In genomic region chr6:150417899-150418824, GRCh38 we compare ENCODE assay signal across 8 cellular contexts. TPM values are rescaled to one million over a fixed set of nuclear protein-coding genes. Genes with fewer than 3 reads are reported as not detected.
A peak's percentile ranks its signal among the peaks of the same experiment; 100 is the strongest.
DNase-seq lines count a peak whose midpoint lies in the region; ATAC-seq lines count a peak whose summit lies in the region.

No MANE protein-coding gene starts in this region.

- H3K18ac ChIP-seq in trophoblast cell (ENCODE audit: low read length): no peak overlapping the region

- H3K9me3 ChIP-seq in trophoblast cell (ENCODE audit: insufficient read depth, low read depth, low read length): no peaks in the 10 kb centered on the region

- no peak overlapping the region for H3K23ac ChIP-seq in trophoblast cell (ENCODE audit: low read length)

- no peak overlapping the region for H2AK5ac ChIP-seq in trophoblast cell (ENCODE audit: low read length)

- no peak overlapping the region for H3K9ac ChIP-seq in trophoblast cell (ENCODE audit: low read length)

- WGBS in trophoblast cell (ENCODE audit: extremely low coverage, insufficient coverage, insufficient read length): no CpG with 5 or more reads among the region's 12 CpGs

- peaks cover 3% of the 10 kb centered on the region for H3K36me3 Mint-ChIP-seq in activated T-helper 2 cell treated with anti-CD3 and anti-CD28 coated beads, Interferon-gamma antibody, Interleukin-2, Interleukin-4, amounts not matched to agents 10 μg/mL and 5 μg/mL and 100 μg/mL, durations not matched to agents 14 hours and 24 hours and 36 hours (ENCODE audit: low read depth)

- peaks cover 33% of the 10 kb centered on the region for H3K27me3 Mint-ChIP-seq in activated T-helper 2 cell treated with anti-CD3 and anti-CD28 coated beads, Interferon-gamma antibody, Interleukin-2, Interleukin-4, amounts not matched to agents 10 μg/mL and 5 μg/mL and 100 μg/mL, durations not matched to agents 14 hours and 24 hours and 36 hours (ENCODE audit: low read depth)

- H2BK5ac ChIP-seq in trophoblast cell (ENCODE audit: low read depth, low read length, poor library complexity): no peak overlapping the region

- peaks cover 0 to 2% of the 10 kb centered on the region in 2 experiments for H3K4me1 ChIP-seq in trophoblast cell (ENCODE audit: control insufficient read depth in 1 of 2, insufficient read depth in 2 of 2, low read length in 2 of 2)

- no peaks in the 10 kb centered on the region for H3K36me3 ChIP-seq in trophoblast cell (ENCODE audit: control insufficient read depth in 1 of 2, insufficient read depth in 2 of 2, low read length in 2 of 2)

- H3K27ac ChIP-seq in trophoblast cell (ENCODE audit: low read depth, low read length): no peak overlapping the region

- ATAC-seq in GM18511 (IDR thresholded peaks at IDR 0.05; ENCODE audit: unreplicated experiment): peak; percentile 89
- peak; percentile 78 for ATAC-seq in HG03175 (IDR thresholded peaks at IDR 0.05; ENCODE audit: unreplicated experiment)

- intact Hi-C loops in activated T-helper 2 cell treated with anti-CD3 and anti-CD28 coated beads, Interferon-gamma antibody, Interleukin-2, Interleukin-4, amounts not matched to agents 10 μg/mL and 5 μg/mL and 100 μg/mL, durations not matched to agents 14 hours and 24 hours and 36 hours (cut with micrococcal nuclease): loop anchor here (1.0 to 10.0 kb wide), 9 partner anchors 73 to 1754 kb away; no protein-coding TSS in a partner anchor
- intact Hi-C loops in posterior vena cava (cut with DNase I): loop anchor here in 1 of 2 donors (5.0 kb wide), 1 partner anchor 399 kb away; no protein-coding TSS in a partner anchor

- no peak overlapping the region for H4K12ac ChIP-seq in trophoblast cell (ENCODE audit: low read depth, low read length)

- no peak overlapping the region for H3K4me2 ChIP-seq in trophoblast cell (ENCODE audit: low read length)

- no peak overlapping the region for H3K14ac ChIP-seq in trophoblast cell (ENCODE audit: low read length)

- H4K91ac ChIP-seq in trophoblast cell (ENCODE audit: low read depth, low read length): no peak overlapping the region

- H3K4ac ChIP-seq in trophoblast cell (ENCODE audit: low read depth, low read length): no peak overlapping the region

- no peak overlapping the region for H2BK120ac ChIP-seq in trophoblast cell (ENCODE audit: insufficient read depth, low read length, poor library complexity)

- H3K79me1 ChIP-seq in trophoblast cell (ENCODE audit: low read length): no peaks in the 10 kb centered on the region

- H3K27me3 ChIP-seq in trophoblast cell (ENCODE audit: insufficient read depth, low read length): no peaks in the 10 kb centered on the region

- H3K4me3 Mint-ChIP-seq in activated T-helper 2 cell treated with anti-CD3 and anti-CD28 coated beads, Interferon-gamma antibody, Interleukin-2, Interleukin-4, amounts not matched to agents 10 μg/mL and 5 μg/mL and 100 μg/mL, durations not matched to agents 14 hours and 24 hours and 36 hours (ENCODE audit: low read depth): peak overlapping the region; percentile 72

- H3K27ac Mint-ChIP-seq in activated T-helper 2 cell treated with anti-CD3 and anti-CD28 coated beads, Interferon-gamma antibody, Interleukin-2, Interleukin-4, amounts not matched to agents 10 μg/mL and 5 μg/mL and 100 μg/mL, durations not matched to agents 14 hours and 24 hours and 36 hours: peak overlapping the region; percentile 80

- peak; percentile 63 for DNase-seq in CD1c-positive myeloid dendritic cell (ENCODE audit: extremely low spot score)
- peak; percentile 84 for DNase-seq in NCI-H460 (ENCODE audit: extremely low read depth, low read depth)
- peak; percentile 26 for DNase-seq in activated T-helper 2 cell treated with anti-CD3 and anti-CD28 coated beads, Interferon-gamma antibody, Interleukin-2, Interleukin-4, amounts not matched to agents 10 μg/mL and 5 μg/mL and 100 μg/mL, durations not matched to agents 14 hours and 24 hours and 36 hours (ENCODE audit: low spot score)
- DNase-seq in glomerular endothelial cell (ENCODE audit: extremely low read depth, low read depth, low spot score): peak; percentile 81
- DNase-seq in trophoblast cell: peak; percentile 28 to 85
- no peak for DNase-seq in posterior vena cava (ENCODE audit: low spot score)

- H3K4me3 ChIP-seq in trophoblast cell (ENCODE audit: low read depth, low read length): no peak overlapping the region

- H4K8ac ChIP-seq in trophoblast cell (ENCODE audit: low read depth, low read length): no peak overlapping the region

- H3K79me2 ChIP-seq in trophoblast cell (ENCODE audit: control insufficient read depth, insufficient read depth, low read length, poor library complexity): no peaks in the 10 kb centered on the region

- H3K9me3 Mint-ChIP-seq in activated T-helper 2 cell treated with anti-CD3 and anti-CD28 coated beads, Interferon-gamma antibody, Interleukin-2, Interleukin-4, amounts not matched to agents 10 μg/mL and 5 μg/mL and 100 μg/mL, durations not matched to agents 14 hours and 24 hours and 36 hours: peaks cover 15% of the 10 kb centered on the region

- no peak overlapping the region for H2AFZ ChIP-seq in trophoblast cell (ENCODE audit: insufficient read depth, low read length, poor library complexity)

- no peak overlapping the region for H2BK12ac ChIP-seq in trophoblast cell (ENCODE audit: low read length)

- H3K4me1 Mint-ChIP-seq in activated T-helper 2 cell treated with anti-CD3 and anti-CD28 coated beads, Interferon-gamma antibody, Interleukin-2, Interleukin-4, amounts not matched to agents 10 μg/mL and 5 μg/mL and 100 μg/mL, durations not matched to agents 14 hours and 24 hours and 36 hours (ENCODE audit: low read depth): peaks cover 47% of the 10 kb centered on the region

RNA-seq across cellular contexts. Expression of gene IYD, which starts 49.4 kb away (rescaled TPM):
- not detected in 2 replicates for total RNA-seq in NCI-H460 (2014; rRNA removed; shearing (Covaris generic))
- polyA plus RNA-seq in NCI-H460 (2014; cell fraction: nucleus; rRNA removed): not detected in 2 replicates
- not detected in 2 replicates for total RNA-seq in activated T-helper 2 cell treated with anti-CD3 and anti-CD28 coated beads, Interferon-gamma antibody, Interleukin-2, Interleukin-4, amounts not matched to agents 10 μg/mL and 5 μg/mL and 100 μg/mL, durations not matched to agents 14 hours and 24 hours and 36 hours
- total RNA-seq in glomerular endothelial cell (not detected in 2 replicates), posterior vena cava (not detected)
- under 0.01 TPM in 1 of 2 replicates, not detected in the other for polyA plus RNA-seq in trophoblast cell (2013)
